28 cellular contexts compared by ENCODE assay signal in the genomic region with DNA sequence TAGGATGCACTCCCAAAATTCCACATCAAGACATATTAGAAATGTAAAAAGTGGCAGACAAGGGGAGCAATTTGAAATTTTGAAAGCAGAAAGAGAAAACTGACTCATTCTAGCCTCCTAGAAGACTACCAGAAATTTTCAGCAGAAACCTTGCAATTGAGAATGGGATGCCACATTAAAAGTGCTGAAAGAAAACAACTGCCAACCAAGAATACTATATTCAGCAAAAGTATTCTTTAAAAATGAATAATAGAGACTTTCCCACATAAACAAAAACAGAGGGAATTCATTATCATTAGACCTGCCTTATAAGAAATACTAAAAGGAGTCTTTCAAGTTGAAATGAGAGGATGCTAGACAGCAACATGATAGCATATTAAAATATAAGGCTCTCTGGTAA.
"Had no signal": no experiment of that assay in that cellular context is flagged by ENCODE, and none has a peak within 500 bp of the region (broad histone marks: within the 10 kb centered on the region; RNA-seq: fewer than 3 reads in every experiment).

No MANE protein-coding gene starts in this region.

- H3K4me1 ChIP-seq: neural progenitor cell, parathyroid adenoma, psoas muscle, spleen, suprapubic skin, testis, tibial artery, transverse colon, upper lobe of right lung, uterus had no signal

- DNase-seq: natural killer cell; occipital lobe; ovary; posterior cingulate gyrus; psoas muscle; right cardiac atrium; spleen; stimulated activated CD4-positive, alpha-beta T cell treated with anti-CD3 and anti-CD28 coated beads, Interleukin-12 subunit alpha, Interleukin-12 subunit beta, amount 100 ng/mL, for 4 hours; stimulated activated CD4-positive, alpha-beta T cell treated with anti-CD3 and anti-CD28 coated beads, Interleukin-1b, Interleukin-23, amount 100 ng/mL, for 48 hours; stimulated activated CD4-positive, alpha-beta T cell treated with anti-CD3 and anti-CD28 coated beads, Interleukin-4, amount 100 ng/mL, for 1 hour; stimulated activated CD4-positive, alpha-beta T cell treated with anti-CD3 and anti-CD28 coated beads, Interleukin-4, amount 100 ng/mL, for 4 hours; stimulated activated CD8-positive, alpha-beta memory T cell treated with anti-CD3 and anti-CD28 coated beads, Interleukin-4, amount 100 ng/mL, for 48 hours; stimulated activated naive CD4-positive, alpha-beta T cell; stimulated activated naive CD8-positive, alpha-beta T cell treated with anti-CD3 and anti-CD28 coated beads, Interleukin-15, amount 100 ng/mL, for 72 hours; stimulated activated naive CD8-positive, alpha-beta T cell treated with anti-CD3 and anti-CD28 coated beads, Interleukin-15, Interleukin-2, amounts not matched to agents 100 U/mL and 50 U/mL, for 24 hours; substantia nigra; testis; tibial artery; transverse colon; upper lobe of right lung; uterus had no signal

- H3K27ac ChIP-seq: neural progenitor cell, ovary, parathyroid adenoma, psoas muscle, skin epidermis, spleen, suprapubic skin, testis, tibial artery, transverse colon, upper lobe of right lung, uterus had no signal

- H3K36me3 ChIP-seq: neural progenitor cell, ovary, spleen, suprapubic skin, tibial artery, transverse colon, upper lobe of right lung, uterus had no signal

- ATAC-seq: natural killer cell; psoas muscle; right cardiac atrium; sciatic nerve; stimulated activated memory B cell treated with anti-CD40 and anti-IgM and Interleukin-4, amounts not matched to agents 10 μg/mL and 1 μg/mL and 100 μg/mL, for 72 hours; stimulated activated naive CD8-positive, alpha-beta T cell treated with anti-CD3 and anti-CD28 coated beads, Interleukin-15, amount 100 ng/mL, for 72 hours; stimulated activated naive CD8-positive, alpha-beta T cell treated with anti-CD3 and anti-CD28 coated beads, Interleukin-15, Interleukin-2, amounts not matched to agents 100 U/mL and 50 U/mL, for 24 hours; upper lobe of right lung had no signal

- H3K9me3 ChIP-seq: ovary, testis, uterus had no signal

- H3K4me3 ChIP-seq: neural progenitor cell, ovary, psoas muscle, skin epidermis, smooth muscle cell, spleen, suprapubic skin, testis, tibial artery, transverse colon, upper lobe of right lung, uterus had no signal
